In the genomic region with DNA sequence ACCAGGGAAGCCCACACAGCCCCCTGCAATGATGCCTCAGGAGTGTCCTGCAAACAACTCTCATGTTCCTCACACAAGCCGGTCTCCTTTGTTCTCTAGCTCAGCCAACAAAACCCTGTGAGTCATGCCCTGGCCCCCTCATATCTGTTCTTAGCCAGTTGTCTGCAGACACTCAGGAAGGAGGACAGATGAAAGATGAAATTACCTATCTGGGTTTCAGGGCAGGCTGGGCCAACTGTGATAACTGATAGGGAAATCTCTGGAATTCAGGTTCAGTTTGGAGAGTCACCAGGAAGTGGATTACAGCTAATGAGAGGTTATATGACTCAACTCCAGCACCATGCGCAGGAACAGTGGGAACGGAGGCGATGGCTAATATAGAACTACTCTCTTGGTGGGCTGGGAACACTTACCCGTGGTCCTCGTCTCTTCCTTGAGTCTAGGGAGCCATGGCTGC, we compare ENCODE assay signal across 1 cellular context.
A peak's percentile ranks its signal among the peaks of the same experiment; 100 is the strongest.
TF ChIP-seq lines count a peak whose summit lies in the region.

No MANE protein-coding gene starts in this region.

TF ChIP-seq in K562, 482 proteins besides CTCF, POLR2A, EP300 and RAD21 (continued from another document):
- TF ChIP-seq ZNF592 (IDR thresholded peaks at IDR 0.05) (peak; percentile 88), PBX2 (CRISPR knock-in tag; IDR thresholded peaks at IDR 0.05; ENCODE audit: low read depth) (no peak), PBX2 (tag; conservative IDR thresholded peaks at IDR 0.05; ENCODE audit: low read depth) (peak; percentile 84), POLR3G (IDR thresholded peaks at IDR 0.05; ENCODE audit: extremely low read depth, insufficient read length, insufficient replicate concordance) (no peak), ID3 (CRISPR knock-in tag; IDR thresholded peaks at IDR 0.05) (no peak), ID3 (tag; IDR thresholded peaks at IDR 0.05) (peak; percentile 79), ZBTB2 (IDR thresholded peaks at IDR 0.05) (peak; percentile 78; the same call in 1 of the 2 replicates), ZBTB9 (CRISPR knock-in tag; IDR thresholded peaks at IDR 0.05) (0 out of 2 replicates have a peak, but pooled peaks have one; percentile 40), SMARCB1 (IDR thresholded peaks at IDR 0.05; ENCODE audit: insufficient read length, low read depth) (peak; percentile 51), GTF2A2 (tag; IDR thresholded peaks at IDR 0.05) (no peak), NR3C1 (CRISPR knock-in tag; IDR thresholded peaks at IDR 0.05) (no peak), PATZ1 (CRISPR knock-in tag; IDR thresholded peaks at IDR 0.05; ENCODE audit: borderline replicate concordance) (no peak), SP2 (IDR thresholded peaks at IDR 0.05; ENCODE audit: extremely low read depth, low read depth, low read length, poor library complexity, severe bottlenecking) (no peak), SNIP1 (IDR thresholded peaks at IDR 0.05; ENCODE audit: low read depth) (no peak), RBM22 (IDR thresholded peaks at IDR 0.05; ENCODE audit: low read depth, low read length, poor library complexity, severe bottlenecking) (no peak), ZNF12 (CRISPR knock-in tag; IDR thresholded peaks at IDR 0.05) (no peak), HES1 (IDR thresholded peaks at IDR 0.05; ENCODE audit: low read depth) (peak; percentile 82), RNF219 (CRISPR knock-in tag; IDR thresholded peaks at IDR 0.05) (no peak), ZNF699 (CRISPR knock-in tag; IDR thresholded peaks at IDR 0.05; ENCODE audit: insufficient replicate concordance) (no peak), SRSF3 (IDR thresholded peaks at IDR 0.05; ENCODE audit: insufficient read depth, low read length) (no peak), EP400 (IDR thresholded peaks at IDR 0.05) (peak; percentile 75), CBX8 (IDR thresholded peaks at IDR 0.05; ENCODE audit: borderline replicate concordance, extremely low read depth, low read depth, low read length, poor library complexity, severe bottlenecking) (no peak), ARHGAP35 (IDR thresholded peaks at IDR 0.05; ENCODE audit: partially characterized antibody) (no peak), GTF2F1 (IDR thresholded peaks at IDR 0.05; ENCODE audit: low read depth, low read length) (no peak), ZNF695 (CRISPR knock-in tag; IDR thresholded peaks at IDR 0.05) (no peak), KDM2B (CRISPR knock-in tag; IDR thresholded peaks at IDR 0.05) (no peak), RUNX1 (IDR thresholded peaks at IDR 0.05; ENCODE audit: low read depth) (peak; percentile 78), RBM15 (IDR thresholded peaks at IDR 0.05; ENCODE audit: insufficient read depth, low read length) (no peak), ELF4 (CRISPR knock-in tag; IDR thresholded peaks at IDR 0.05) (peak; percentile 93), FOXM1 (IDR thresholded peaks at IDR 0.05; ENCODE audit: low read depth) (peak; percentile 98), FOXM1 (CRISPR knock-in tag; IDR thresholded peaks at IDR 0.05; ENCODE audit: low read depth) (no peak), ZNF311 (CRISPR knock-in tag; IDR thresholded peaks at IDR 0.05) (no peak)
- TF ChIP-seq, protein P1, sequence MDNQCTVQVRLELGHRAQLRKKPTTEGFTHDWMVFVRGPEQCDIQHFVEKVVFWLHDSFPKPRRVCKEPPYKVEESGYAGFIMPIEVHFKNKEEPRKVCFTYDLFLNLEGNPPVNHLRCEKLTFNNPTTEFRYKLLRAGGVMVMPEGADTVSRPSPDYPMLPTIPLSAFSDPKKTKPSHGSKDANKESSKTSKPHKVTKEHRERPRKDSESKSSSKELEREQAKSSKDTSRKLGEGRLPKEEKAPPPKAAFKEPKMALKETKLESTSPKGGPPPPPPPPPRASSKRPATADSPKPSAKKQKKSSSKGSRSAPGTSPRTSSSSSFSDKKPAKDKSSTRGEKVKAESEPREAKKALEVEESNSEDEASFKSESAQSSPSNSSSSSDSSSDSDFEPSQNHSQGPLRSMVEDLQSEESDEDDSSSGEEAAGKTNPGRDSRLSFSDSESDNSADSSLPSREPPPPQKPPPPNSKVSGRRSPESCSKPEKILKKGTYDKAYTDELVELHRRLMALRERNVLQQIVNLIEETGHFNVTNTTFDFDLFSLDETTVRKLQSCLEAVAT (IDR thresholded peaks at IDR 0.05) = no peak
- TF ChIP-seq, protein P2, sequence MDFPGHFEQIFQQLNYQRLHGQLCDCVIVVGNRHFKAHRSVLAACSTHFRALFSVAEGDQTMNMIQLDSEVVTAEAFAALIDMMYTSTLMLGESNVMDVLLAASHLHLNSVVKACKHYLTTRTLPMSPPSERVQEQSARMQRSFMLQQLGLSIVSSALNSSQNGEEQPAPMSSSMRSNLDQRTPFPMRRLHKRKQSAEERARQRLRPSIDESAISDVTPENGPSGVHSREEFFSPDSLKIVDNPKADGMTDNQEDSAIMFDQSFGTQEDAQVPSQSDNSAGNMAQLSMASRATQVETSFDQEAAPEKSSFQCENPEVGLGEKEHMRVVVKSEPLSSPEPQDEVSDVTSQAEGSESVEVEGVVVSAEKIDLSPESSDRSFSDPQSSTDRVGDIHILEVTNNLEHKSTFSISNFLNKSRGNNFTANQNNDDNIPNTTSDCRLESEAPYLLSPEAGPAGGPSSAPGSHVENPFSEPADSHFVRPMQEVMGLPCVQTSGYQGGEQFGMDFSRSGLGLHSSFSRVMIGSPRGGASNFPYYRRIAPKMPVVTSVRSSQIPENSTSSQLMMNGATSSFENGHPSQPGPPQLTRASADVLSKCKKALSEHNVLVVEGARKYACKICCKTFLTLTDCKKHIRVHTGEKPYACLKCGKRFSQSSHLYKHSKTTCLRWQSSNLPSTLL (IDR thresholded peaks at IDR 0.05) = no peak
- TF ChIP-seq, protein P3, sequence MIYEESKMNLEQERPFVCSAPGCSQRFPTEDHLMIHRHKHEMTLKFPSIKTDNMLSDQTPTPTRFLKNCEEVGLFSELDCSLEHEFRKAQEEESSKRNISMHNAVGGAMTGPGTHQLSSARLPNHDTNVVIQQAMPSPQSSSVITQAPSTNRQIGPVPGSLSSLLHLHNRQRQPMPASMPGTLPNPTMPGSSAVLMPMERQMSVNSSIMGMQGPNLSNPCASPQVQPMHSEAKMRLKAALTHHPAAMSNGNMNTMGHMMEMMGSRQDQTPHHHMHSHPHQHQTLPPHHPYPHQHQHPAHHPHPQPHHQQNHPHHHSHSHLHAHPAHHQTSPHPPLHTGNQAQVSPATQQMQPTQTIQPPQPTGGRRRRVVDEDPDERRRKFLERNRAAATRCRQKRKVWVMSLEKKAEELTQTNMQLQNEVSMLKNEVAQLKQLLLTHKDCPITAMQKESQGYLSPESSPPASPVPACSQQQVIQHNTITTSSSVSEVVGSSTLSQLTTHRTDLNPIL (CRISPR knock-in tag; IDR thresholded peaks at IDR 0.05) = no peak
